In the genomic region with DNA sequence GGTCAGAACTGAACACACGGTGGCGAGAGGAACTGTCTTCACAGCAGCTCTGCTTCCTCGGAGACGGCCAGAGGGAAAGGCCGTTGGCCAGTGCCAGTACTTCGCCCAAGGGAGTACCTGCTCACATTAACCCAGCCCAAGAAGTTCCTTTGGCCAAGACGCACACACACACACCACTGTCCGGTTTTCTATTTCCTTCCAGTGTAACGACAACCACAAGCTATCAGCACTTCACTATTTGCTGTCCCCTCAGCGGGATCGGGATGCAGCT, we compare ENCODE assay signal across 8 cellular contexts. TPM values are rescaled to one million over a fixed set of nuclear protein-coding genes. Genes with fewer than 3 reads are reported as not detected.
DNase-seq lines count a peak whose midpoint lies in the region; ATAC-seq and TF ChIP-seq lines count a peak whose summit lies in the region.

No MANE protein-coding gene starts in this region.

- peaks cover 6% of the 10 kb centered on the region for H3K79me1 ChIP-seq in neuronal stem cell (ENCODE audit: low read depth, low read length)

- peak overlapping the region; percentile 97 for H3K27ac Mint-ChIP-seq in activated B cell treated with CpG ODN at 0.5 μM for 24 hours

- WGBS in neuronal stem cell (ENCODE audit: extremely low coverage in 2 of 2, insufficient read length in 2 of 2, insufficient replicate concordance in 1 of 2), 2 donors: no CpG with 5 or more reads among the region's 11 CpGs

- H3K4me1 ChIP-seq in BLaER1 (peaks cover 29% of the 10 kb centered on the region), neuronal stem cell (ENCODE audit: control insufficient read depth in 2 of 2, insufficient read depth in 1 of 2, low read depth in 1 of 2, low read length in 2 of 2) (peaks cover 6% of the 10 kb centered on the region in 2 donors)

- no peak overlapping the region for H2BK120ac ChIP-seq in neuronal stem cell (ENCODE audit: low read depth, low read length)

- H4K20me1 ChIP-seq in BLaER1: peaks cover 36% of the 10 kb centered on the region

- H3K36me3 Mint-ChIP-seq in activated B cell treated with CpG ODN at 0.5 μM for 24 hours (ENCODE audit: low read depth): peaks cover 40% of the 10 kb centered on the region

- H2AK5ac ChIP-seq in neuronal stem cell (ENCODE audit: low read depth, low read length): no peak overlapping the region

- H3K4ac ChIP-seq in neuronal stem cell (ENCODE audit: low read length): no peak overlapping the region

- intact Hi-C loops in activated B cell treated with CpG ODN at 0.5 μM for 24 hours (cut with micrococcal nuclease): loop anchor here (1.0 to 10.0 kb wide), 6 partner anchors 9 to 959 kb away; partner anchors contain the start of genes AATF, AP2B1, DHRS11 and MRM1

- H3K27me3 ChIP-seq in BLaER1 (no peaks in the 10 kb centered on the region), neuronal stem cell (ENCODE audit: control insufficient read depth in 3 of 3, insufficient read depth in 3 of 3, low read depth in 1 of 3, low read length in 3 of 3) (no peaks in the 10 kb centered on the region)

- no peaks in the 10 kb centered on the region for H3K27me3 Mint-ChIP-seq in activated B cell treated with CpG ODN at 0.5 μM for 24 hours

- H3K14ac ChIP-seq in neuronal stem cell (ENCODE audit: low read length): no peak overlapping the region

- peaks cover 41% of the 10 kb centered on the region for H3K4me1 Mint-ChIP-seq in activated B cell treated with CpG ODN at 0.5 μM for 24 hours

- no peak overlapping the region for H4K91ac ChIP-seq in neuronal stem cell (ENCODE audit: low read depth, low read length, poor library complexity)

- peak overlapping the region; percentile 62 for H3K23ac ChIP-seq in neuronal stem cell (ENCODE audit: low read depth, low read length, poor library complexity)

- TF ChIP-seq CTCF in activated B cell treated with CpG ODN at 0.5 μM for 24 hours (IDR thresholded peaks at IDR 0.05) (no peak), fibroblast of villous mesenchyme (IDR thresholded peaks at IDR 0.05; ENCODE audit: insufficient read depth, low read depth, low read length) (peak; percentile 28)

- peak overlapping the region; percentile 4 for H2BK5ac ChIP-seq in neuronal stem cell (ENCODE audit: low read length)

- no peak overlapping the region for H2BK15ac ChIP-seq in neuronal stem cell (ENCODE audit: low read length)

- ATAC-seq in GM18909 (IDR thresholded peaks at IDR 0.05; ENCODE audit: poor library complexity, unreplicated experiment): peak; percentile 9
- ATAC-seq in activated B cell treated with CpG ODN at 0.5 μM for 24 hours (ENCODE audit: low read depth): no peak

- DNase-seq in LHCN-M2 (ENCODE audit: low read depth): peak; percentile 57
- DNase-seq in activated B cell treated with CpG ODN at 0.5 μM for 24 hours: no peak
- DNase-seq in fibroblast of villous mesenchyme (ENCODE audit: low read depth): no peak
- DNase-seq in neuronal stem cell (ENCODE audit: low spot score): peak; percentile 15
- DNase-seq in activated CD4-positive, CD25-positive, alpha-beta regulatory T cell (lab: John Stamatoyannopoulos, UW): no peak
- DNase-seq in GOT3 (lab: John Stamatoyannopoulos, UW): no peak

- CTCF ChIA-PET in activated B cell treated with CpG ODN at 0.5 μM for 24 hours (lab: Charles Lee): interaction anchor here (0.7 to 2.4 kb wide), 2 partner anchors 10 to 59 kb away, joined by 6 to 12 read pairs; partner anchors contain the start of genes MYO19 and PIGW

- H3K4me2 ChIP-seq in BLaER1 (peak overlapping the region; percentile 90), neuronal stem cell (ENCODE audit: insufficient read depth, low read length, poor library complexity, severe bottlenecking) (peak overlapping the region; percentile 84)

- peak overlapping the region; percentile 88 for H3K18ac ChIP-seq in neuronal stem cell (ENCODE audit: low read length)

- peak overlapping the region; percentile 81 for H3K4me3 ChIP-seq in BLaER1
- peak overlapping the region; percentile 96 for H3K4me3 ChIP-seq in fibroblast of villous mesenchyme (ENCODE audit: low read depth, low read length)
- peak overlapping the region; percentile 96 to 98 for H3K4me3 ChIP-seq in neuronal stem cell (ENCODE audit: low read length in 2 of 2)

- no peak overlapping the region for H2BK12ac ChIP-seq in neuronal stem cell (ENCODE audit: low read length)

- H3K9me3 Mint-ChIP-seq in activated B cell treated with CpG ODN at 0.5 μM for 24 hours: no peaks in the 10 kb centered on the region

- H3K9ac ChIP-seq in BLaER1: peak overlapping the region; percentile 96
- H3K9ac ChIP-seq in neuronal stem cell (ENCODE audit: low read depth, low read length, poor library complexity): peak overlapping the region; percentile 94

- H3K27ac ChIP-seq in BLaER1 (peak overlapping the region; percentile 95), neuronal stem cell (replicated peaks; ENCODE audit: low read length) (peak overlapping the region; percentile 84)

- H3K36me3 ChIP-seq in BLaER1 (peaks cover 7% of the 10 kb centered on the region; the same call in 1 of the 2 replicates), neuronal stem cell (replicated peaks in 1 of 2; ENCODE audit: control insufficient read depth in 2 of 2, insufficient read depth in 2 of 2, low read length in 2 of 2) (peaks cover 0 to 27% of the 10 kb centered on the region in 2 donors)

- H4K8ac ChIP-seq in neuronal stem cell (ENCODE audit: low read depth, low read length): no peak overlapping the region

- POLR2A ChIA-PET in activated B cell treated with CpG ODN at 0.5 μM for 24 hours (lab: Charles Lee): interaction anchor here (0.5 to 4.3 kb wide), 11 partner anchors 9 to 860 kb away, joined by 3 to 153 read pairs (median 7); partner anchors contain the start of genes MRM1, MYO19, PIGW and ZNHIT3

- peak overlapping the region; percentile 99 for H3K4me3 Mint-ChIP-seq in activated B cell treated with CpG ODN at 0.5 μM for 24 hours

- H3K9me3 ChIP-seq in BLaER1: no peaks in the 10 kb centered on the region
- H3K9me3 ChIP-seq in neuronal stem cell (replicated peaks in 1 of 2; ENCODE audit: control insufficient read depth in 2 of 2, insufficient read depth in 1 of 2, low read depth in 1 of 2, low read length in 2 of 2): no peaks in the 10 kb centered on the region

- H2AFZ ChIP-seq in neuronal stem cell (ENCODE audit: low read length): peak overlapping the region; percentile 99

RNA-seq across cellular contexts. Expression of gene GGNBP2, which starts 0.7 kb away (rescaled TPM):
- total RNA-seq in LHCN-M2 (2014; rRNA removed) (44.2 and 60.1 TPM in 2 replicates), activated B cell treated with CpG ODN at 0.5 μM for 24 hours (103 and 118 TPM in 2 replicates), fibroblast of villous mesenchyme (63.5 and 70.4 TPM in 2 replicates)
- polyA plus RNA-seq in LHCN-M2 (2012): 29.5 TPM
- polyA plus RNA-seq in neuronal stem cell (2013, experiment 1 of 2): 44.9 TPM
- 47.5 TPM for polyA plus RNA-seq in neuronal stem cell (2013, experiment 2 of 2)

RNA-seq across cellular contexts. Expression of gene PIGW, which starts 9.2 kb away (rescaled TPM):
- 11.1 and 12.5 TPM in 2 replicates for total RNA-seq in LHCN-M2 (2014; rRNA removed)
- polyA plus RNA-seq in LHCN-M2 (2012): 6.0 TPM
- 18.2 and 20.7 TPM in 2 replicates for total RNA-seq in activated B cell treated with CpG ODN at 0.5 μM for 24 hours
- 8.6 and 8.7 TPM in 2 replicates for total RNA-seq in fibroblast of villous mesenchyme
- 4.2 TPM for polyA plus RNA-seq in neuronal stem cell (2013, experiment 1 of 2)
- 5.0 TPM for polyA plus RNA-seq in neuronal stem cell (2013, experiment 2 of 2)

RNA-seq across cellular contexts. Expression of gene MYO19, which starts 9.3 kb away (rescaled TPM):
- total RNA-seq in LHCN-M2 (2014; rRNA removed): 63.0 and 66.8 TPM in 2 replicates
- 23.2 TPM for polyA plus RNA-seq in LHCN-M2 (2012)
- total RNA-seq in activated B cell treated with CpG ODN at 0.5 μM for 24 hours: 70.8 and 85.6 TPM in 2 replicates
- total RNA-seq in fibroblast of villous mesenchyme: 50.1 and 52.8 TPM in 2 replicates
- polyA plus RNA-seq in neuronal stem cell (2013, experiment 1 of 2): 29.5 TPM
- 30.0 TPM for polyA plus RNA-seq in neuronal stem cell (2013, experiment 2 of 2)

RNA-seq across cellular contexts. Expression of gene DHRS11, which starts 47.7 kb away (rescaled TPM):
- total RNA-seq in LHCN-M2 (2014; rRNA removed) (8.7 and 9.3 TPM in 2 replicates), activated B cell treated with CpG ODN at 0.5 μM for 24 hours (5.7 and 7.7 TPM in 2 replicates), fibroblast of villous mesenchyme (5.5 and 5.6 TPM in 2 replicates)
- 8.4 TPM for polyA plus RNA-seq in LHCN-M2 (2012)
- polyA plus RNA-seq in neuronal stem cell (2013, experiment 1 of 2): 15.1 TPM
- 14.0 TPM for polyA plus RNA-seq in neuronal stem cell (2013, experiment 2 of 2)

RNA-seq across cellular contexts. Expression of gene MRM1, which starts 57.4 kb away (rescaled TPM):
- total RNA-seq in LHCN-M2 (2014; rRNA removed) (10.8 and 11.2 TPM in 2 replicates), activated B cell treated with CpG ODN at 0.5 μM for 24 hours (14.3 and 15.6 TPM in 2 replicates), fibroblast of villous mesenchyme (3.9 and 4.7 TPM in 2 replicates)
- 4.0 TPM for polyA plus RNA-seq in LHCN-M2 (2012)
- polyA plus RNA-seq in neuronal stem cell (2013, experiment 1 of 2): 1.1 TPM
- polyA plus RNA-seq in neuronal stem cell (2013, experiment 2 of 2): 0.97 TPM

Comparison
In these comparisons a context has a peak if more than half of its experiments do, and no peak if none do; other contexts are left out.
1. DNase-seq: peak in LHCN-M2 (single experiment) and neuronal stem cell (single experiment); none in activated B cell treated with CpG ODN at 0.5 μM for 24 hours (single experiment), fibroblast of villous mesenchyme (single experiment), activated CD4-positive, CD25-positive, alpha-beta regulatory T cell (0 of 4) and GOT3 (single experiment).
2. Peak in every context shown above with its lines, with median percentiles within 50 percentile points of each other: H3K4me3 ChIP-seq.